1 cellular context compared by ENCODE assay signal in genomic region chr7:99949645-99950228, GRCh38.
TF ChIP-seq lines count a peak whose summit lies in the region.

No MANE protein-coding gene starts in this region.

TF ChIP-seq in H1, 55 proteins besides CTCF, POLR2A, EP300 and RAD21 (continued from another document):
- no peak for TF ChIP-seq CHD7 (IDR thresholded peaks at IDR 0.05; ENCODE audit: insufficient replicate concordance, low read length)
- no peak for TF ChIP-seq EGR1 (IDR thresholded peaks at IDR 0.05; ENCODE audit: borderline replicate concordance, low read depth, low read length)
- no peak for TF ChIP-seq CBX8 (IDR thresholded peaks at IDR 0.05; ENCODE audit: borderline replicate concordance, low read depth, low read length)
- no peak for TF ChIP-seq SAP30 (IDR thresholded peaks at IDR 0.05; ENCODE audit: insufficient read depth, insufficient replicate concordance, low read length)
- TF ChIP-seq KDM4A (IDR thresholded peaks at IDR 0.05; ENCODE audit: low read depth, low read length, severe bottlenecking), result no peak
- no peak for TF ChIP-seq KDM1A (IDR thresholded peaks at IDR 0.05; ENCODE audit: borderline replicate concordance, low read length)
- TF ChIP-seq MAFK (IDR thresholded peaks at IDR 0.05; ENCODE audit: low read depth, low read length), result no peak
- no peak for TF ChIP-seq EZH2 (IDR thresholded peaks at IDR 0.05; ENCODE audit: low read depth, low read length, severe bottlenecking)
- no peak for TF ChIP-seq CEBPB (IDR thresholded peaks at IDR 0.05; ENCODE audit: low read depth, low read length)
- no peak for TF ChIP-seq JUN (IDR thresholded peaks at IDR 0.05; ENCODE audit: low read depth, low read length)
- TF ChIP-seq BRCA1 (IDR thresholded peaks at IDR 0.05; ENCODE audit: low read depth, low read length), result no peak
- TF ChIP-seq FOSL1 (IDR thresholded peaks at IDR 0.05; ENCODE audit: insufficient read depth, low read depth, low read length), result no peak
- TF ChIP-seq GABPA (IDR thresholded peaks at IDR 0.05; ENCODE audit: borderline replicate concordance, insufficient read depth, low read length), result no peak
- TF ChIP-seq USF2 (IDR thresholded peaks at IDR 0.05; ENCODE audit: low read length), result no peak
- TF ChIP-seq BCL11A (IDR thresholded peaks at IDR 0.05; ENCODE audit: low read depth in 2 of 2, low read length in 2 of 2), result no peak
- no peak for TF ChIP-seq PHF8 (conservative IDR thresholded peaks at IDR 0.05; ENCODE audit: low read depth, low read length)
- TF ChIP-seq TAF7 (optimal IDR thresholded peaks at IDR 0.05; ENCODE audit: borderline replicate concordance, low read depth, low read length), result no peak
